Comparison of ENCODE assay signal across 9 cellular contexts in the genomic region with DNA sequence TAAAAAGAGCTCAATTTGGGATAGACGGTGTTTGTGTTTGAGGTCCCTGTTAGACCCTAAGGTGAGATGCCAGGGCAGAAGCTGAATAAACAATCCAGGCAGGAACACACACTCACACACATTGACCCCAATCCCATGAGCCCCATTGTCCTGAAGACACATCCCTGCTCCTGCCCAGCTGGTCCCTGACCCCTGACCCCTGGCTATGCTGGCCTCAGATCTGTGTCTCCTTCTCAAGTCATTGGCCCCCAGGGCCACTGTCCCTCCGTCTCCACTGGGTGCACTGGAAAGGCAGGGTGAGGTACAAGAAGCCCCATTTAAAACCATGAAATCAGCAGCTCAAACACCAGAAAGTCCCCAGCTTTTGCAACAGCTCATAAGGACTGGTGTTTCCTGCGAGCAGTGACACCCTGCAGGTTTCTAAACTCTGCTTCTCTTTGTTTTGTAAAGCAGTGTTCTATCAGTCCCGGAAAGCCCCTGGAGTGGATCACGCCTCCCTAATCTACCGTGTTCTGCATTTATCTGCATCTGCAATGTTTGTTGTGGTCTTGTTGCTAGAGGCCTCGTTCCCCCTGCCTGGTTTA.
A peak's percentile ranks its signal among the peaks of the same experiment; 100 is the strongest.
DNase-seq lines count a peak whose midpoint lies in the region; ATAC-seq lines count a peak whose summit lies in the region.
"Had no signal": no experiment of that assay in that cellular context is flagged by ENCODE, and none has a peak within 500 bp of the region (broad histone marks: within the 10 kb centered on the region; RNA-seq: fewer than 3 reads in every experiment).

No MANE protein-coding gene starts in this region.

- no peaks in the 10 kb centered on the region for H3K36me3 ChIP-seq in iPS-15b (ENCODE audit: control insufficient read depth, insufficient read depth, low read length)
- H3K36me3 ChIP-seq: gastrocnemius medialis had no signal

- peaks cover 8% of the 10 kb centered on the region for H3K27me3 ChIP-seq in iPS-15b (ENCODE audit: control insufficient read depth, insufficient read depth, low read length)

- ATAC-seq in GM18907 (IDR thresholded peaks at IDR 0.05; ENCODE audit: unreplicated experiment): peak; percentile 63
- ATAC-seq in HG03442 (IDR thresholded peaks at IDR 0.05; ENCODE audit: unreplicated experiment): peak; percentile 66
- ATAC-seq in GM21528 (IDR thresholded peaks at IDR 0.05; ENCODE audit: low FRiP score, unreplicated experiment): no peak
- no peak for ATAC-seq in HG03139 (IDR thresholded peaks at IDR 0.05; ENCODE audit: unreplicated experiment)
- ATAC-seq: gastrocnemius medialis had no signal

- no peaks in the 10 kb centered on the region for H3K9me3 ChIP-seq in iPS-15b (ENCODE audit: control insufficient read depth, insufficient read depth, low read length)
- H3K9me3 ChIP-seq: gastrocnemius medialis had no signal

- H3K9ac ChIP-seq in iPS-15b (ENCODE audit: low read depth, low read length): no peak overlapping the region

- peaks cover 14% of the 10 kb centered on the region for H3K4me1 ChIP-seq in iPS-15b (ENCODE audit: control insufficient read depth, insufficient read depth, low read length)
- H3K4me1 ChIP-seq: gastrocnemius medialis had no signal

- H3K4me3 ChIP-seq in iPS-15b (ENCODE audit: low read depth, low read length): peak overlapping the region; percentile 1

- peak; percentile 20 for DNase-seq in activated CD8-positive, alpha-beta memory T cell treated with anti-CD3 and anti-CD28 coated beads, Interleukin-2, amount 50 U/mL, for 24 hours (ENCODE audit: extremely low read depth)
- DNase-seq in stimulated activated CD8-positive, alpha-beta memory T cell treated with anti-CD3 and anti-CD28 coated beads, Interleukin-2, amount 100 ng/mL, for 1 hour (ENCODE audit: low read depth in 2 of 2): peak; percentile 4 to 24
- DNase-seq in SW480 (ENCODE audit: low spot score): no peak

Comparison
In these comparisons a context has a peak if more than half of its experiments do, and no peak if none do; other contexts are left out.
1. ATAC-seq: peak in GM18907 (single experiment) and HG03442 (single experiment); none in GM21528 (single experiment) and HG03139 (single experiment).